ENCODE assay signal across 9 cellular contexts in genomic region chr2:101516833-101517690, GRCh38. TPM values are rescaled to one million over a fixed set of nuclear protein-coding genes. Genes with fewer than 3 reads are reported as not detected.
DNase-seq lines count a peak whose midpoint lies in the region; ATAC-seq, FAIRE-seq and TF ChIP-seq lines count a peak whose summit lies in the region.
"Had no signal": no experiment of that assay in that cellular context is flagged by ENCODE, and none has a peak within 500 bp of the region (broad histone marks: within the 10 kb centered on the region; RNA-seq: fewer than 3 reads in every experiment).

No MANE protein-coding gene starts in this region.

- H3K36me3 ChIP-seq in BJ (ENCODE audit: control insufficient read depth, insufficient read depth, low read length) (no peaks in the 10 kb centered on the region), HepG2 (replicated peaks in 1 of 2; ENCODE audit: control insufficient read depth in 1 of 2, insufficient read depth in 2 of 2, low read length in 2 of 2) (no peaks in the 10 kb centered on the region), Caco-2 (ENCODE audit: control insufficient read depth, insufficient read depth, low read length) (no peaks in the 10 kb centered on the region)

- H3K27ac Mint-ChIP-seq in Caco-2 (ENCODE audit: unreplicated experiment): no peak overlapping the region

- DNase-seq in BJ (ENCODE audit: low read depth) (peak; percentile 76), KG1 (lab: John Stamatoyannopoulos, UW) (peak; percentile 93), HepG2 (ENCODE audit: low spot score) (peak; percentile 75), amygdala (lab: John Stamatoyannopoulos, UW) (no peak), NCI-H526 treated with DMSO at 0.1 percent for 48 hours (lab: John Stamatoyannopoulos, UW) (no peak), Caco-2 (no peak), NCI-H524 (lab: John Stamatoyannopoulos, UW) (no peak)
- DNase-seq in activated T-cell treated with anti-CD3 and anti-CD28 coated beads, Interleukin-2, amount 50 U/mL, for 4 hours: no peak

- ATAC-seq in activated T-cell treated with anti-CD3 and anti-CD28 coated beads, Interleukin-2, amount 50 U/mL, for 4 hours: peak; percentile 70 to 73
- ATAC-seq in HepG2: peak; percentile 72

- H3K4me1 ChIP-seq in HepG2 (ENCODE audit: insufficient read depth, low read length) (peaks cover 49% of the 10 kb centered on the region), Caco-2 (peaks cover 23% of the 10 kb centered on the region; the same call in 1 of the 2 replicates)

- POLR2A ChIA-PET in BJ (lab: Charles Lee) (no interaction called here), HepG2 (lab: Yijun Ruan, JAX) (interaction anchor here (0.6 to 1.0 kb wide), 2 partner anchors 49 to 180 kb away, joined by 3 to 4 read pairs; partner anchors contain the start of gene MAP4K4), Caco-2 (lab: Charles Lee) (no interaction called here)

- H2AFZ ChIP-seq in HepG2 (ENCODE audit: low read length): no peak overlapping the region

- H3K9ac ChIP-seq in HepG2 (ENCODE audit: insufficient read depth, low read depth, low read length): no peak overlapping the region

- H3K27me3 ChIP-seq in BJ (ENCODE audit: control insufficient read depth, insufficient read depth, low read length) (no peaks in the 10 kb centered on the region), HepG2 (ENCODE audit: control insufficient read depth in 1 of 2, insufficient read depth in 2 of 2, low read length in 2 of 2) (peaks cover 2 to 9% of the 10 kb centered on the region in 2 experiments; a peak in 1 of 5 replicates), Caco-2 (replicated peaks; ENCODE audit: control insufficient read depth, insufficient read depth, low read length) (no peaks in the 10 kb centered on the region)

- no peak for TF ChIP-seq POLR2A in HepG2 (IDR thresholded peaks at IDR 0.05; ENCODE audit: insufficient read depth in 1 of 2, low read depth in 2 of 2, low read length in 2 of 2)

- intact Hi-C loops in HepG2 (cut with micrococcal nuclease; ENCODE audit: unreplicated experiment) (loop anchor here (5.0 kb wide), 2 partner anchors 245 to 315 kb away; no protein-coding TSS in a partner anchor), Caco-2 (cut with micrococcal nuclease; ENCODE audit: unreplicated experiment) (no loop called here)

- no peak overlapping the region for H3K4me3 Mint-ChIP-seq in activated T-cell treated with anti-CD3 and anti-CD28 coated beads, Interleukin-2, amount 50 U/mL, for 4 hours
- no peak overlapping the region for H3K4me3 Mint-ChIP-seq in Caco-2 (ENCODE audit: unreplicated experiment)

- H3K9me3 ChIP-seq in HepG2 (ENCODE audit: low read length) (peaks cover 8% of the 10 kb centered on the region), Caco-2 (peaks cover 9% of the 10 kb centered on the region; the same call in 1 of the 2 replicates)

- H3K79me2 ChIP-seq in HepG2 (ENCODE audit: insufficient read depth, low read length): no peaks in the 10 kb centered on the region

- in situ Hi-C loops in HepG2 (cut with HindIII; ENCODE audit: extremely low pct_ligation_motif_present, low pct_unique_long_range_greater_than_20kb): loop anchor here (5.0 kb wide), 1 partner anchor 180 kb away; the partner anchor contains the start of gene MAP4K4

- CTCF ChIA-PET in BJ (lab: Yijun Ruan, JAX): interaction anchor here (0.6 to 3.0 kb wide), 3 partner anchors 74 to 314 kb away, joined by 5 to 18 read pairs (median 5); no protein-coding TSS in a partner anchor
- CTCF ChIA-PET in HepG2 (lab: Yijun Ruan, JAX; ENCODE audit: low intra/inter-chr PET ratio, low total read pairs): no interaction called here
- CTCF ChIA-PET in Caco-2 (lab: Charles Lee): no interaction called here

- TF ChIP-seq CTCF in BJ (IDR thresholded peaks at IDR 0.05; ENCODE audit: insufficient read depth, low read depth, low read length) (no peak), HepG2 (CRISPR knock-in tag; IDR thresholded peaks at IDR 0.05) (no peak), Caco-2 (IDR thresholded peaks at IDR 0.05; ENCODE audit: insufficient read depth in 1 of 2, low read depth in 1 of 2, low read length in 1 of 2, severe bottlenecking in 1 of 2, unreplicated experiment in 1 of 2) (no peak)

- no peak for TF ChIP-seq RAD21 in HepG2 (CRISPR knock-in tag; IDR thresholded peaks at IDR 0.05)

- H4K20me1 ChIP-seq in HepG2 (ENCODE audit: insufficient read depth, low read length): no peaks in the 10 kb centered on the region

- BruUV-seq in HepG2 (replicated peaks; lab: Mats Ljungman, UMichigan) (no TSS peak), Caco-2 (replicated peaks; lab: Mats Ljungman, UMichigan) (no TSS peak)

- FAIRE-seq in HepG2 (lab: Jason Lieb, UNC): peak; percentile 58
- FAIRE-seq: GM18507 had no signal

- WGBS in HepG2 (ENCODE audit: low lambda C conversion rate): 32% methylated on average over 7 of the region's 8 CpGs

- H3K36me3 Mint-ChIP-seq in activated T-cell treated with anti-CD3 and anti-CD28 coated beads, Interleukin-2, amount 50 U/mL, for 4 hours (ENCODE audit: insufficient read depth): no peaks in the 10 kb centered on the region
- H3K36me3 Mint-ChIP-seq in Caco-2 (ENCODE audit: insufficient read depth, unreplicated experiment): no peaks in the 10 kb centered on the region

- H3K27me3 Mint-ChIP-seq in activated T-cell treated with anti-CD3 and anti-CD28 coated beads, Interleukin-2, amount 50 U/mL, for 4 hours (ENCODE audit: low read depth): no peaks in the 10 kb centered on the region
- no peaks in the 10 kb centered on the region for H3K27me3 Mint-ChIP-seq in Caco-2 (ENCODE audit: insufficient read depth, unreplicated experiment)

- peak overlapping the region; percentile 1; the same call in 1 of the 2 replicates for H3K4me2 ChIP-seq in HepG2 (ENCODE audit: low read depth, low read length)

- H3K9me3 Mint-ChIP-seq in activated T-cell treated with anti-CD3 and anti-CD28 coated beads, Interleukin-2, amount 50 U/mL, for 4 hours: peaks cover 8% of the 10 kb centered on the region
- H3K9me3 Mint-ChIP-seq in Caco-2 (ENCODE audit: unreplicated experiment): peaks cover 11% of the 10 kb centered on the region

- H3K4me3 ChIP-seq in BJ (ENCODE audit: low read depth, low read length) (no peak overlapping the region), HepG2 (replicated peaks in 1 of 3; ENCODE audit: insufficient read depth in 1 of 3, low read depth in 2 of 3, low read length in 3 of 3) (no peak overlapping the region; a peak in 1 of 6 replicates), Caco-2 (ENCODE audit: low read depth, low read length) (no peak overlapping the region)

- H3K27ac ChIP-seq in HepG2 (ENCODE audit: extremely low read length, insufficient read depth, low read length): no peak overlapping the region

- peaks cover 24% of the 10 kb centered on the region for H3K4me1 Mint-ChIP-seq in activated T-cell treated with anti-CD3 and anti-CD28 coated beads, Interleukin-2, amount 50 U/mL, for 4 hours (ENCODE audit: low read depth)
- peaks cover 22% of the 10 kb centered on the region for H3K4me1 Mint-ChIP-seq in Caco-2 (ENCODE audit: low read depth, unreplicated experiment)

- no peak for TF ChIP-seq EP300 in HepG2 (IDR thresholded peaks at IDR 0.05; ENCODE audit: low read depth in 2 of 2, low read length in 2 of 2)
- TF ChIP-seq EP300 in HepG2 (CRISPR knock-in tag; IDR thresholded peaks at IDR 0.05; ENCODE audit: borderline replicate concordance): no peak

TF ChIP-seq in HepG2, 621 proteins besides CTCF, POLR2A, EP300 and RAD21 (continues in another document):
- TF ChIP-seq ZNF383 (CRISPR knock-in tag; IDR thresholded peaks at IDR 0.05; ENCODE audit: borderline replicate concordance) (0 out of 2 replicates have a peak, but pooled peaks have one; percentile 33), ZZZ3 (CRISPR knock-in tag; IDR thresholded peaks at IDR 0.05; ENCODE audit: borderline replicate concordance) (no peak)

RNA-seq across cellular contexts. Expression of gene RFX8, which starts 42.1 kb away (rescaled TPM):
- 1.7 and 2.1 TPM in 2 replicates for polyA plus RNA-seq in BJ (2011; rRNA removed)
- polyA minus RNA-seq in BJ (2011; rRNA and poly(A)+ RNA removed): 0.57 and 2.7 TPM in 2 replicates
- not detected for total RNA-seq in activated T-cell treated with anti-CD3 and anti-CD28 coated beads, Interleukin-2, amount 50 U/mL, for 4 hours
- not detected in 2 replicates for total RNA-seq in HepG2 (2016; rRNA removed; fragmentation: Illumina TruSeq; extraction: Trizol)
- total RNA-seq in HepG2 (2016; cell fraction: cytosol; rRNA removed; fragmentation: Illumina TruSeq; extraction: Trizol; ENCODE audit: low read depth): not detected in 2 replicates
- not detected in 2 replicates for total RNA-seq in HepG2 (2016; cell fraction: insoluble cytoplasmic fraction; rRNA removed; fragmentation: Illumina TruSeq; extraction: Trizol)
- not detected in 2 replicates for total RNA-seq in HepG2 (2016; cell fraction: membrane; rRNA removed; fragmentation: Illumina TruSeq; extraction: Trizol)
- total RNA-seq in HepG2 (2016; cell fraction: nucleus; rRNA removed; fragmentation: Illumina TruSeq; extraction: Trizol): not detected in 2 replicates
- not detected in 2 replicates for polyA plus RNA-seq in HepG2 (2011; rRNA removed)
- polyA plus RNA-seq in HepG2 (2011; cell fraction: cytosol; rRNA removed): not detected in 2 replicates
- polyA plus RNA-seq in HepG2 (2011; cell fraction: nucleus; rRNA removed): not detected in 2 replicates
- not detected in 2 replicates for polyA plus RNA-seq in HepG2 (2012)
- not detected in 2 replicates for polyA plus RNA-seq in HepG2 (2016; cell fraction: cytosol; fragmentation: Illumina TruSeq; extraction: Trizol; ENCODE audit: low read depth)
- polyA plus RNA-seq in HepG2 (2016; cell fraction: insoluble cytoplasmic fraction; fragmentation: Illumina TruSeq; extraction: Trizol; ENCODE audit: low read depth): not detected in 2 replicates
- polyA plus RNA-seq in HepG2 (2016; cell fraction: membrane; fragmentation: Illumina TruSeq; extraction: Trizol; ENCODE audit: low read depth): not detected in 2 replicates
- polyA plus RNA-seq in HepG2 (2016; cell fraction: nucleus; fragmentation: Illumina TruSeq; extraction: Trizol; ENCODE audit: insufficient read depth, low read depth): not detected in 2 replicates
- not detected in 2 replicates for polyA minus RNA-seq in HepG2 (2011; rRNA and poly(A)+ RNA removed; ENCODE audit: low replicate concordance)
- polyA minus RNA-seq in HepG2 (2011; cell fraction: cytosol; rRNA and poly(A)+ RNA removed): not detected in 2 replicates
- polyA minus RNA-seq in HepG2 (2011; cell fraction: nucleus; rRNA and poly(A)+ RNA removed): not detected in 2 replicates
- not detected in 2 replicates for total RNA-seq in Caco-2 (2022)

Comparison
In these comparisons a context has a peak if more than half of its experiments do, and no peak if none do; other contexts are left out.
1. DNase-seq: peak in BJ (single experiment), KG1 (single experiment) and HepG2 (single experiment); none in activated T-cell treated with anti-CD3 and anti-CD28 coated beads, Interleukin-2, amount 50 U/mL, for 4 hours (single experiment), amygdala (0 of 56), NCI-H526 treated with DMSO at 0.1 percent for 48 hours (single experiment), Caco-2 (0 of 2) and NCI-H524 (0 of 2).